In the genomic region with DNA sequence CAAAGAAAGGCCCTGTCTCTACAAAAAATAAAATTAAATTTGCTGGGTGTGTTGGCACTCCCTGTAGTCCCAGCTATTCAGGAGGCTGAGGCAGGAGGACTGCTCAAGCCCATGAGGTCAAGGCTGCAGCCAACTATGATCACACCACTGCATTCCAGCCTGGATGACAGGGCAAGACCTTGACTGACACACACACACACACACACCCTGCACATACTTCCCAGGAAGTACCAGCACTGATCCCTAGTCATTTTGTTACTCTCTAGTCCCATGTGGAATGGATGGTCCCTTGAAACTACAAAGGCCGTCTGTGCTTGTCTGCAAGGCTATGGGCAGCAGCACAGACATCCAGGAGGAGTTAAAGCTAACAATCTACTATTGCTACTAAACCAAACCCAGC, we compare ENCODE assay signal across 2 cellular contexts.
TF ChIP-seq lines count a peak whose summit lies in the region.

No MANE protein-coding gene starts in this region.

TF ChIP-seq in H1, 55 proteins besides CTCF, POLR2A, EP300 and RAD21:
- TF ChIP-seq CEBPB (IDR thresholded peaks at IDR 0.05; ENCODE audit: low read depth, low read length) (no peak), TEAD4 (IDR thresholded peaks at IDR 0.05; ENCODE audit: low read depth, low read length) (peak; percentile 42; the same call in 1 of the 2 replicates), EZH2 (IDR thresholded peaks at IDR 0.05; ENCODE audit: low read depth, low read length, severe bottlenecking) (no peak)

TF ChIP-seq in HepG2, 621 proteins besides CTCF, POLR2A, EP300 and RAD21 (continues in another document):
- TF ChIP-seq ZNF460 (CRISPR knock-in tag; IDR thresholded peaks at IDR 0.05; ENCODE audit: borderline replicate concordance) (no peak), HMG20A (CRISPR knock-in tag; IDR thresholded peaks at IDR 0.05; ENCODE audit: borderline replicate concordance) (no peak), TBX2 (CRISPR knock-in tag; IDR thresholded peaks at IDR 0.05; ENCODE audit: borderline replicate concordance) (no peak), NCOA2 (CRISPR knock-in tag; IDR thresholded peaks at IDR 0.05) (peak; percentile 34; the same call in 1 of the 2 replicates), ZFY (CRISPR knock-in tag; IDR thresholded peaks at IDR 0.05) (no peak), HNRNPH1 (optimal IDR thresholded peaks at IDR 0.05; ENCODE audit: low read depth, low read length) (no peak), ZBTB3 (CRISPR knock-in tag; IDR thresholded peaks at IDR 0.05; ENCODE audit: borderline replicate concordance, low read depth) (no peak), TOPORS (CRISPR knock-in tag; IDR thresholded peaks at IDR 0.05) (no peak), TMF1 (CRISPR knock-in tag; IDR thresholded peaks at IDR 0.05; ENCODE audit: low read depth) (no peak), ZNF564 (CRISPR knock-in tag; IDR thresholded peaks at IDR 0.05) (no peak), ZMYM3 (CRISPR knock-in tag; IDR thresholded peaks at IDR 0.05) (peak; percentile 90), ZNF10 (CRISPR knock-in tag; IDR thresholded peaks at IDR 0.05; ENCODE audit: borderline replicate concordance, low read depth) (no peak), DR1 (CRISPR knock-in tag; IDR thresholded peaks at IDR 0.05) (no peak), RARA (CRISPR knock-in tag; IDR thresholded peaks at IDR 0.05) (peak; percentile 52; the same call in 1 of the 2 replicates), ZNF292 (CRISPR knock-in tag; IDR thresholded peaks at IDR 0.05; ENCODE audit: borderline replicate concordance, low read depth) (0 out of 2 replicates have a peak, but pooled peaks have one; percentile 40), SMYD3 (CRISPR knock-in tag; IDR thresholded peaks at IDR 0.05) (no peak), FOSL2 (CRISPR knock-in tag; IDR thresholded peaks at IDR 0.05) (peak; percentile 71), NR2F6 (IDR thresholded peaks at IDR 0.05) (peak; percentile 52; the same call in 1 of the 2 replicates), NR2F6 (CRISPR knock-in tag; IDR thresholded peaks at IDR 0.05) (peak; percentile 93), ZNF772 (CRISPR knock-in tag; IDR thresholded peaks at IDR 0.05) (no peak), ZNF770 (CRISPR knock-in tag; IDR thresholded peaks at IDR 0.05) (peak; percentile 99), NR2F1 (CRISPR knock-in tag; IDR thresholded peaks at IDR 0.05) (peak in 1 of 2 experiments; percentile 87; a peak in 3 of 4 replicates), ZMYM2 (CRISPR knock-in tag; IDR thresholded peaks at IDR 0.05) (0 out of 2 replicates have a peak, but pooled peaks have one; percentile 37), ZNF337 (CRISPR knock-in tag; IDR thresholded peaks at IDR 0.05; ENCODE audit: borderline replicate concordance, low read depth) (no peak), ZBTB43 (CRISPR knock-in tag; conservative IDR thresholded peaks at IDR 0.05) (0 out of 2 replicates have a peak, but pooled peaks have one; percentile 27), HNRNPUL1 (IDR thresholded peaks at IDR 0.05; ENCODE audit: low read depth, low read length) (no peak), KDM1A (CRISPR knock-in tag; IDR thresholded peaks at IDR 0.05) (0 out of 2 replicates have a peak, but pooled peaks have one; percentile 57), ASH2L (IDR thresholded peaks at IDR 0.05; ENCODE audit: insufficient read length, low read depth, low read length) (no peak), ZNF407 (CRISPR knock-in tag; IDR thresholded peaks at IDR 0.05; ENCODE audit: not compliant biosample characterization) (no peak), MAX (IDR thresholded peaks at IDR 0.05) (0 out of 2 replicates have a peak, but pooled peaks have one; percentile 26), MIER2 (CRISPR knock-in tag; IDR thresholded peaks at IDR 0.05) (0 out of 2 replicates have a peak, but pooled peaks have one; percentile 8), ZNF709 (CRISPR knock-in tag; IDR thresholded peaks at IDR 0.05) (no peak), RXRB (CRISPR knock-in tag; IDR thresholded peaks at IDR 0.05; ENCODE audit: borderline replicate concordance) (peak; percentile 35; the same call in 1 of the 2 replicates), RXRA (CRISPR knock-in tag; IDR thresholded peaks at IDR 0.05) (peak; percentile 49; the same call in 1 of the 2 replicates)
- TF ChIP-seq, protein P1, sequence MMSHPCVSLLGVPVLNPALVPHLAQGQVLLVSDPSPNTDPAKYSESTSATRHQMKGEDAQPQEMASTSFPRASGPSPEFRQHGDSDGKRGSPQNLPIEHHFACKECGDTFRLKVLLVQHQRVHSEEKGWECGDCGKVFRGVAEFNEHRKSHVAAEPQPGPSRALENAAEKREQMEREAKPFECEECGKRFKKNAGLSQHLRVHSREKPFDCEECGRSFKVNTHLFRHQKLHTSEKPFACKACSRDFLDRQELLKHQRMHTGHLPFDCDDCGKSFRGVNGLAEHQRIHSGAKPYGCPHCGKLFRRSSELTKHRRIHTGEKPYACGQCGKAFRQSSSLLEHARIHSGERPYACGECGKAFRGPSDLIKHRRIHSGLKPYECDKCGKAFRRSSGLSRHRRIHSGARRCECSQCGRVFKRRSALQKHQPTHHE (CRISPR knock-in tag; IDR thresholded peaks at IDR 0.05; ENCODE audit: borderline replicate concordance): no peak
- TF ChIP-seq, protein P2, sequence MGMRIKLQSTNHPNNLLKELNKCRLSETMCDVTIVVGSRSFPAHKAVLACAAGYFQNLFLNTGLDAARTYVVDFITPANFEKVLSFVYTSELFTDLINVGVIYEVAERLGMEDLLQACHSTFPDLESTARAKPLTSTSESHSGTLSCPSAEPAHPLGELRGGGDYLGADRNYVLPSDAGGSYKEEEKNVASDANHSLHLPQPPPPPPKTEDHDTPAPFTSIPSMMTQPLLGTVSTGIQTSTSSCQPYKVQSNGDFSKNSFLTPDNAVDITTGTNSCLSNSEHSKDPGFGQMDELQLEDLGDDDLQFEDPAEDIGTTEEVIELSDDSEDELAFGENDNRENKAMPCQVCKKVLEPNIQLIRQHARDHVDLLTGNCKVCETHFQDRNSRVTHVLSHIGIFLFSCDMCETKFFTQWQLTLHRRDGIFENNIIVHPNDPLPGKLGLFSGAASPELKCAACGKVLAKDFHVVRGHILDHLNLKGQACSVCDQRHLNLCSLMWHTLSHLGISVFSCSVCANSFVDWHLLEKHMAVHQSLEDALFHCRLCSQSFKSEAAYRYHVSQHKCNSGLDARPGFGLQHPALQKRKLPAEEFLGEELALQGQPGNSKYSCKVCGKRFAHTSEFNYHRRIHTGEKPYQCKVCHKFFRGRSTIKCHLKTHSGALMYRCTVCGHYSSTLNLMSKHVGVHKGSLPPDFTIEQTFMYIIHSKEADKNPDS (CRISPR knock-in tag; IDR thresholded peaks at IDR 0.05): peak; percentile 32; the same call in 1 of the 2 replicates
- TF ChIP-seq, protein P3, sequence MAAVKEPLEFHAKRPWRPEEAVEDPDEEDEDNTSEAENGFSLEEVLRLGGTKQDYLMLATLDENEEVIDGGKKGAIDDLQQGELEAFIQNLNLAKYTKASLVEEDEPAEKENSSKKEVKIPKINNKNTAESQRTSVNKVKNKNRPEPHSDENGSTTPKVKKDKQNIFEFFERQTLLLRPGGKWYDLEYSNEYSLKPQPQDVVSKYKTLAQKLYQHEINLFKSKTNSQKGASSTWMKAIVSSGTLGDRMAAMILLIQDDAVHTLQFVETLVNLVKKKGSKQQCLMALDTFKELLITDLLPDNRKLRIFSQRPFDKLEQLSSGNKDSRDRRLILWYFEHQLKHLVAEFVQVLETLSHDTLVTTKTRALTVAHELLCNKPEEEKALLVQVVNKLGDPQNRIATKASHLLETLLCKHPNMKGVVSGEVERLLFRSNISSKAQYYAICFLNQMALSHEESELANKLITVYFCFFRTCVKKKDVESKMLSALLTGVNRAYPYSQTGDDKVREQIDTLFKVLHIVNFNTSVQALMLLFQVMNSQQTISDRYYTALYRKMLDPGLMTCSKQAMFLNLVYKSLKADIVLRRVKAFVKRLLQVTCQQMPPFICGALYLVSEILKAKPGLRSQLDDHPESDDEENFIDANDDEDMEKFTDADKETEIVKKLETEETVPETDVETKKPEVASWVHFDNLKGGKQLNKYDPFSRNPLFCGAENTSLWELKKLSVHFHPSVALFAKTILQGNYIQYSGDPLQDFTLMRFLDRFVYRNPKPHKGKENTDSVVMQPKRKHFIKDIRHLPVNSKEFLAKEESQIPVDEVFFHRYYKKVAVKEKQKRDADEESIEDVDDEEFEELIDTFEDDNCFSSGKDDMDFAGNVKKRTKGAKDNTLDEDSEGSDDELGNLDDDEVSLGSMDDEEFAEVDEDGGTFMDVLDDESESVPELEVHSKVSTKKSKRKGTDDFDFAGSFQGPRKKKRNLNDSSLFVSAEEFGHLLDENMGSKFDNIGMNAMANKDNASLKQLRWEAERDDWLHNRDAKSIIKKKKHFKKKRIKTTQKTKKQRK (IDR thresholded peaks at IDR 0.05; ENCODE audit: low read length): no peak
